In genomic region chr12:96812153-96812552, GRCh38 we compare ENCODE assay signal across 18 cellular contexts.
A peak's percentile ranks its signal among the peaks of the same experiment; 100 is the strongest.
DNase-seq lines count a peak whose midpoint lies in the region; ATAC-seq and TF ChIP-seq lines count a peak whose summit lies in the region.
"Had no signal": no experiment of that assay in that cellular context is flagged by ENCODE, and none has a peak within 500 bp of the region (broad histone marks: within the 10 kb centered on the region; RNA-seq: fewer than 3 reads in every experiment).

No MANE protein-coding gene starts in this region.

- 70% methylated on average over 2 of the region's 2 CpGs for WGBS in mammary epithelial cell (ENCODE audit: low coverage, missing lambda C conversion rate)

- H3K36me3 Mint-ChIP-seq in MCF 10A (ENCODE audit: insufficient read depth, unreplicated experiment), result peaks cover 7% of the 10 kb centered on the region

- no peaks in the 10 kb centered on the region for H3K27me3 Mint-ChIP-seq in MCF 10A (ENCODE audit: insufficient read depth, unreplicated experiment)

- H3K36me3 ChIP-seq in mammary epithelial cell (ENCODE audit: insufficient read depth, low read length) (no peaks in the 10 kb centered on the region), SJSA1 (no peaks in the 10 kb centered on the region)
- H3K36me3 ChIP-seq: MG63 had no signal

- H3K4me2 ChIP-seq in mammary epithelial cell (ENCODE audit: insufficient read depth, low read depth, low read length), result no peak overlapping the region

- H3K27ac Mint-ChIP-seq in MCF 10A (ENCODE audit: low read depth, unreplicated experiment), result peak overlapping the region; percentile 50

- H3K27me3 ChIP-seq in mammary epithelial cell (ENCODE audit: insufficient read depth, low read length), result peaks cover 3% of the 10 kb centered on the region
- no peaks in the 10 kb centered on the region for H3K27me3 ChIP-seq in SJSA1 (replicated peaks)
- H3K27me3 ChIP-seq: MG63 had no signal

- no peak for DNase-seq in MCF 10A (ENCODE audit: unreplicated experiment)
- no peak for DNase-seq in mammary epithelial cell
- DNase-seq in SJSA1 (ENCODE audit: low read depth in 1 of 2, low spot score in 2 of 2), result peak in 1 of 2 experiments; percentile 18
- DNase-seq in stimulated activated CD4-positive, alpha-beta T cell treated with anti-CD3 and anti-CD28 coated beads, Interleukin-4, amount 100 ng/mL, for 1 hour, result no peak
- DNase-seq in HUDEP-2 (lab: John Stamatoyannopoulos, UW; ENCODE audit: unreplicated experiment in 76 of 76), result no peak
- DNase-seq in 8988T, result no peak
- DNase-seq: H7, Karpas-422, MG63, NCI-H1048, NCI-H1417 treated with DMSO at 0.1 percent for 48 hours, NCI-H187 treated with DMSO at 0.1 percent for 48 hours, NCI-H2227 treated with DMSO at 0.1 percent for 48 hours, NCI-H524, NCI-H774, Right ventricle myocardium superior had no signal

- POLR2A ChIA-PET in MCF 10A (lab: Yijun Ruan, JAX), result no interaction called here

- no peak overlapping the region for H2AFZ ChIP-seq in mammary epithelial cell (ENCODE audit: low read depth, low read length)

- no peaks in the 10 kb centered on the region for H3K9me3 ChIP-seq in mammary epithelial cell (replicated peaks; ENCODE audit: insufficient read depth, low read length)
- H3K9me3 ChIP-seq in SJSA1 (replicated peaks), result no peaks in the 10 kb centered on the region
- H3K9me3 ChIP-seq: MG63 had no signal

- no peak overlapping the region for H3K4me3 Mint-ChIP-seq in MCF 10A (ENCODE audit: unreplicated experiment)

- CTCF ChIA-PET in MCF 10A (lab: Yijun Ruan, JAX) (interaction anchor here (0.7 to 1.5 kb wide), 2 partner anchors 11 to 802 kb away, joined by 4 read pairs; no protein-coding TSS in a partner anchor), mammary epithelial cell (lab: Charles Lee; ENCODE audit: low non-redundant PET) (no interaction called here)

- H3K4me1 Mint-ChIP-seq in MCF 10A (ENCODE audit: insufficient read depth, unreplicated experiment), result peaks cover 32% of the 10 kb centered on the region

- no peaks in the 10 kb centered on the region for H4K20me1 ChIP-seq in mammary epithelial cell (ENCODE audit: insufficient read depth, low read length)

- ATAC-seq in HG02973 (IDR thresholded peaks at IDR 0.05; ENCODE audit: unreplicated experiment) (peak; percentile 54), HG03045 (IDR thresholded peaks at IDR 0.05; ENCODE audit: unreplicated experiment) (no peak)

- H3K27ac ChIP-seq in mammary epithelial cell (ENCODE audit: insufficient read depth, low read depth, low read length) (no peak overlapping the region), SJSA1 (peak overlapping the region; percentile 98)

- H3K9ac ChIP-seq in mammary epithelial cell (ENCODE audit: insufficient read depth, low read length), result no peak overlapping the region

- BruUV-seq in MCF 10A (replicated peaks; lab: Mats Ljungman, UMichigan) (no TSS peak), mammary epithelial cell (replicated peaks; lab: Mats Ljungman, UMichigan) (no TSS peak)

- TF ChIP-seq CTCF in MCF 10A (IDR thresholded peaks at IDR 0.05; ENCODE audit: unreplicated experiment), result no peak
- TF ChIP-seq CTCF in mammary epithelial cell (conservative IDR thresholded peaks at IDR 0.05 in 1 of 2, IDR thresholded peaks at IDR 0.05 in 1 of 2; ENCODE audit: extremely low read depth in 1 of 2, insufficient read depth in 1 of 2, low read depth in 1 of 2, low read length in 2 of 2), result no peak

- dilution Hi-C loops in mammary epithelial cell (cut with HindIII; ENCODE audit: low sequenced_read_pairs), result no loop called here

- intact Hi-C loops in MCF 10A (cut with micrococcal nuclease), result no loop called here
- intact Hi-C loops in mammary epithelial cell (cut with micrococcal nuclease), result no loop called here

- in situ Hi-C loops in mammary epithelial cell (cut with MboI; ENCODE audit: low sequenced_read_pairs in 2 of 2), result no loop called here

- H3K4me3 ChIP-seq in mammary epithelial cell (replicated peaks in 1 of 3; ENCODE audit: insufficient read depth in 1 of 3, low read depth in 2 of 3, low read length in 3 of 3) (no peak overlapping the region), SJSA1 (no peak overlapping the region)
- H3K4me3 ChIP-seq: MG63 had no signal

- H3K9me3 Mint-ChIP-seq in MCF 10A (ENCODE audit: unreplicated experiment), result peaks cover 9% of the 10 kb centered on the region

- no peaks in the 10 kb centered on the region for H3K4me1 ChIP-seq in mammary epithelial cell (ENCODE audit: insufficient read depth, low read length)
- peaks cover 45% of the 10 kb centered on the region for H3K4me1 ChIP-seq in SJSA1 (replicated peaks)

- no peaks in the 10 kb centered on the region for H3K79me2 ChIP-seq in mammary epithelial cell (ENCODE audit: insufficient read depth, low read length)
